In genomic region chr12:56838602-56839488, GRCh38 we compare ENCODE assay signal across 17 cellular contexts.
DNase-seq lines count a peak whose midpoint lies in the region; ATAC-seq, FAIRE-seq and TF ChIP-seq lines count a peak whose summit lies in the region.
"Had no signal": no experiment of that assay in that cellular context is flagged by ENCODE, and none has a peak within 500 bp of the region (broad histone marks: within the 10 kb centered on the region; RNA-seq: fewer than 3 reads in every experiment).

No MANE protein-coding gene starts in this region.

- H4K20me1 ChIP-seq in GM23338 (replicated peaks; ENCODE audit: insufficient read depth), result no peaks in the 10 kb centered on the region
- H4K20me1 ChIP-seq in K562 (replicated peaks; ENCODE audit: control insufficient read depth, insufficient read depth, low read length), result no peaks in the 10 kb centered on the region

- no peak for TF ChIP-seq EP300 in K562 (IDR thresholded peaks at IDR 0.05; ENCODE audit: low read length)

- 28% methylated on average over 7 of the region's 7 CpGs for WGBS in K562 (ENCODE audit: insufficient coverage, low coverage, missing lambda C conversion rate)
- 36 to 57% methylated on average over 7 of the region's 7 CpGs for WGBS in lung, 2 donors

- H3K4me2 ChIP-seq in GM23338 (no peak overlapping the region), K562 (ENCODE audit: insufficient read depth, low read length) (no peak overlapping the region)

- H2AFZ ChIP-seq in GM23338, result peak overlapping the region; percentile 58; the same call in 1 of the 2 replicates
- H2AFZ ChIP-seq in K562 (ENCODE audit: low read depth, low read length), result no peak overlapping the region

- TF ChIP-seq CTCF in GM23338 (conservative IDR thresholded peaks at IDR 0.05; ENCODE audit: low read depth in 2 of 2), result no peak
- TF ChIP-seq CTCF in K562 (IDR thresholded peaks at IDR 0.05 in 2 of 3, conservative IDR thresholded peaks at IDR 0.05 in 1 of 3; ENCODE audit: insufficient read depth in 2 of 3, low read depth in 1 of 3, low read length in 3 of 3), result no peak
- TF ChIP-seq CTCF in lung (IDR thresholded peaks at IDR 0.05; ENCODE audit: control extremely low read depth, extremely low read depth), result no peak
- no peak for TF ChIP-seq CTCF in retinal pigment epithelial cell (conservative IDR thresholded peaks at IDR 0.05; ENCODE audit: low read depth, low read length)
- TF ChIP-seq CTCF in uterus (IDR thresholded peaks at IDR 0.05), result no peak
- no peak for TF ChIP-seq CTCF in brain microvascular endothelial cell (IDR thresholded peaks at IDR 0.05; ENCODE audit: low read depth, low read length, missing control alignments)

- no peaks in the 10 kb centered on the region for H3K36me3 Mint-ChIP-seq in GM23338 (ENCODE audit: low read depth)
- H3K36me3 Mint-ChIP-seq: CD14-positive monocyte, naive B cell had no signal

- H3K27ac Mint-ChIP-seq in GM23338, result no peak overlapping the region
- H3K27ac Mint-ChIP-seq: activated T-helper 2 cell treated with anti-CD3 and anti-CD28 coated beads, Interferon-gamma antibody, Interleukin-2, Interleukin-4, amounts not matched to agents 10 μg/mL and 5 μg/mL and 100 μg/mL, durations not matched to agents 14 hours and 24 hours and 36 hours; CD14-positive monocyte; naive B cell had no signal

- no TSS peak for BruUV-seq in K562 (replicated peaks; lab: Mats Ljungman, UMichigan)

- no peak for DNase-seq in GM23338 (ENCODE audit: low spot score)
- no peak for DNase-seq in K562 (ENCODE audit: extremely low read depth in 1 of 4, low spot score in 3 of 4)
- peak; percentile 48 for DNase-seq in lung (ENCODE audit: low spot score)
- DNase-seq in retinal pigment epithelial cell (ENCODE audit: low read depth), result peak; percentile 43
- no peak for DNase-seq in uterus
- DNase-seq in brain microvascular endothelial cell, result no peak
- no peak for DNase-seq in inferior parietal cortex (ENCODE audit: extremely low spot score)
- DNase-seq: naive B cell; NCI-H510A treated with DMSO at 0.1 percent for 48 hours; stimulated activated CD4-positive, alpha-beta T cell treated with anti-CD3 and anti-CD28 coated beads, Interleukin-4, amount 100 ng/mL, for 1 hour had no signal

- H3K4me1 ChIP-seq in GM23338 (ENCODE audit: insufficient read depth), result no peaks in the 10 kb centered on the region
- H3K4me1 ChIP-seq in K562 (replicated peaks in 1 of 2; ENCODE audit: control insufficient read depth in 2 of 2, insufficient read depth in 2 of 2, low read length in 2 of 2), result peaks cover 3 to 7% of the 10 kb centered on the region in 2 experiments; a peak in 4 of 5 replicates
- peaks cover 0 to 12% of the 10 kb centered on the region in 2 donors for H3K4me1 ChIP-seq in lung (ENCODE audit: control insufficient read depth in 2 of 2, insufficient read depth in 2 of 2, low read length in 2 of 2)
- no peaks in the 10 kb centered on the region for H3K4me1 ChIP-seq in uterus

- in situ Hi-C loops in K562 (cut with MboI) (loop anchor here (5.0 kb wide), 2 partner anchors 163 to 343 kb away; no protein-coding TSS in a partner anchor), brain microvascular endothelial cell (cut with HindIII; ENCODE audit: low pct_ligation_motif_present, low sequenced_read_pairs) (no loop called here)

- no peaks in the 10 kb centered on the region for H3F3A ChIP-seq in GM23338 (replicated peaks; ENCODE audit: low read depth)

- ATAC-seq in GM23338 (no peak), K562 (no peak), lung (ENCODE audit: insufficient read depth, low FRiP score) (peak; percentile 59), HG03159 (IDR thresholded peaks at IDR 0.05; ENCODE audit: unreplicated experiment) (no peak)
- ATAC-seq: activated CD4-positive, CD25-positive, alpha-beta regulatory T cell treated with anti-CD3 and anti-CD28 coated beads, Interleukin-2, amount 50 U/mL, for 24 hours had no signal

- H3K27me3 Mint-ChIP-seq in GM23338 (ENCODE audit: insufficient read depth, low read depth, poor library complexity), result peaks cover 3% of the 10 kb centered on the region

- FAIRE-seq in K562 (lab: Jason Lieb, UNC), result no peak
- FAIRE-seq: GM19239 had no signal

- no peaks in the 10 kb centered on the region for H3K36me3 ChIP-seq in GM23338 (ENCODE audit: insufficient read depth)
- H3K36me3 ChIP-seq in K562 (ENCODE audit: control insufficient read depth, insufficient read depth, low read length), result no peaks in the 10 kb centered on the region
- H3K36me3 ChIP-seq in lung (ENCODE audit: control insufficient read depth in 2 of 2, insufficient read depth in 2 of 2, low read length in 2 of 2), result no peaks in the 10 kb centered on the region
- no peaks in the 10 kb centered on the region for H3K36me3 ChIP-seq in uterus
- H3K36me3 ChIP-seq in brain microvascular endothelial cell (replicated peaks), result no peaks in the 10 kb centered on the region
- H3K36me3 ChIP-seq: right lobe of liver, tibial nerve had no signal

- TF ChIP-seq RAD21 in K562 (CRISPR knock-in tag; conservative IDR thresholded peaks at IDR 0.05 in 1 of 2, IDR thresholded peaks at IDR 0.05 in 1 of 2), result no peak

- H3K9me3 ChIP-seq in K562 (replicated peaks; ENCODE audit: control insufficient read depth, insufficient read depth, low read depth, low read length) (no peaks in the 10 kb centered on the region), lung (ENCODE audit: control insufficient read depth in 2 of 2, insufficient read depth in 1 of 2, low read length in 1 of 2) (peaks cover 0 to 2% of the 10 kb centered on the region in 2 donors), uterus (no peaks in the 10 kb centered on the region)
- H3K9me3 ChIP-seq: right lobe of liver, tibial nerve had no signal

- no peak for TF ChIP-seq POLR2A in K562 (conservative IDR thresholded peaks at IDR 0.05)
- no peak for TF ChIP-seq POLR2A in uterus (IDR thresholded peaks at IDR 0.05)

- POLR2A ChIA-PET in K562 (lab: Yijun Ruan, JAX), result no interaction called here

- intact Hi-C loops in K562 (cut with micrococcal nuclease) (loop anchor here (5.0 kb wide), 1 partner anchor 82 kb away; no protein-coding TSS in a partner anchor), uterus (cut with DNase I; ENCODE audit: low total_unique reads) (no loop called here)

- H3K79me2 ChIP-seq in GM23338 (replicated peaks; ENCODE audit: insufficient read depth) (no peaks in the 10 kb centered on the region), K562 (ENCODE audit: control insufficient read depth, insufficient read depth, low read length) (no peaks in the 10 kb centered on the region)

- no peaks in the 10 kb centered on the region for H3K4me1 Mint-ChIP-seq in GM23338

- H3K4me3 ChIP-seq in GM23338 (no peak overlapping the region), K562 (no peak overlapping the region), lung (no peak overlapping the region), retinal pigment epithelial cell (ENCODE audit: low read length) (no peak overlapping the region), uterus (no peak overlapping the region), brain microvascular endothelial cell (ENCODE audit: low read depth, low read length) (no peak overlapping the region)
- H3K4me3 ChIP-seq: right lobe of liver, tibial nerve had no signal

- H3K9me3 Mint-ChIP-seq in GM23338, result no peaks in the 10 kb centered on the region
- H3K9me3 Mint-ChIP-seq: activated T-helper 2 cell treated with anti-CD3 and anti-CD28 coated beads, Interferon-gamma antibody, Interleukin-2, Interleukin-4, amounts not matched to agents 10 μg/mL and 5 μg/mL and 100 μg/mL, durations not matched to agents 14 hours and 24 hours and 36 hours; naive B cell had no signal

- no peaks in the 10 kb centered on the region for H3K9me2 ChIP-seq in GM23338 (ENCODE audit: insufficient read depth)

- H3K27me3 ChIP-seq in GM23338 (ENCODE audit: insufficient read depth) (no peaks in the 10 kb centered on the region), K562 (ENCODE audit: control insufficient read depth in 2 of 2, insufficient read depth in 2 of 2, low read length in 2 of 2) (no peaks in the 10 kb centered on the region), lung (ENCODE audit: control insufficient read depth, insufficient read depth) (no peaks in the 10 kb centered on the region), uterus (no peaks in the 10 kb centered on the region), brain microvascular endothelial cell (replicated peaks) (no peaks in the 10 kb centered on the region)
- H3K27me3 ChIP-seq: right lobe of liver, tibial nerve had no signal

- no peak overlapping the region for H3K27ac ChIP-seq in GM23338 (ENCODE audit: low read depth)
- no peak overlapping the region for H3K27ac ChIP-seq in K562 (ENCODE audit: extremely low read depth, low read depth, low read length)
- H3K27ac ChIP-seq in lung (ENCODE audit: low read depth in 1 of 2, low read length in 1 of 2), result peak overlapping the region in 1 of 2 donors; percentile 6
- H3K27ac ChIP-seq in uterus, result no peak overlapping the region
- no peak overlapping the region for H3K27ac ChIP-seq in brain microvascular endothelial cell

- H3K9ac ChIP-seq in K562 (ENCODE audit: insufficient read depth in 1 of 2, low read depth in 2 of 2, low read length in 2 of 2), result no peak overlapping the region

- H3K9me1 ChIP-seq in K562 (ENCODE audit: control insufficient read depth, insufficient read depth, low read length), result no peaks in the 10 kb centered on the region

- CTCF ChIA-PET in K562 (lab: Yijun Ruan, JAX; ENCODE audit: low intra/inter-chr PET ratio), result interaction anchor here (0.7 to 2.5 kb wide), 6 partner anchors 149 to 318 kb away, joined by 3 to 30 read pairs (median 8); partner anchors contain the start of gene ZBTB39

- no peak overlapping the region for H3K4me3 Mint-ChIP-seq in GM23338
- H3K4me3 Mint-ChIP-seq: CD14-positive monocyte, naive B cell had no signal

TF ChIP-seq in K562, 482 proteins besides CTCF, POLR2A, EP300 and RAD21:
- 0 out of 4 replicates have a peak, but pooled peaks have one; percentile 28 to 32 for TF ChIP-seq RCOR1 (IDR thresholded peaks at IDR 0.05; ENCODE audit: borderline replicate concordance in 1 of 2, low read depth in 2 of 2, low read length in 2 of 2)
- TF ChIP-seq, protein P1, sequence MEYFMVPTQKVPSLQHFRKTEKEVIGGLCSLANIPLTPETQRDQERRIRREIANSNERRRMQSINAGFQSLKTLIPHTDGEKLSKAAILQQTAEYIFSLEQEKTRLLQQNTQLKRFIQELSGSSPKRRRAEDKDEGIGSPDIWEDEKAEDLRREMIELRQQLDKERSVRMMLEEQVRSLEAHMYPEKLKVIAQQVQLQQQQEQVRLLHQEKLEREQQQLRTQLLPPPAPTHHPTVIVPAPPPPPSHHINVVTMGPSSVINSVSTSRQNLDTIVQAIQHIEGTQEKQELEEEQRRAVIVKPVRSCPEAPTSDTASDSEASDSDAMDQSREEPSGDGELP (CRISPR knock-in tag; IDR thresholded peaks at IDR 0.05; ENCODE audit: borderline replicate concordance), result no peak
- 0 out of 2 replicates have a peak, but pooled peaks have one; percentile 50 for TF ChIP-seq HDAC2 (IDR thresholded peaks at IDR 0.05)
- peak; percentile 85 to 91 for TF ChIP-seq KDM1A (IDR thresholded peaks at IDR 0.05)

Comparison
In these comparisons a context has a peak if more than half of its experiments do, and no peak if none do; other contexts are left out.
1. DNase-seq: peak in lung (single experiment) and retinal pigment epithelial cell (single experiment); none in GM23338 (single experiment), K562 (0 of 4), uterus (0 of 2), brain microvascular endothelial cell (single experiment) and inferior parietal cortex (single experiment).